ENCODE assay signal across 16 cellular contexts in the genomic region with DNA sequence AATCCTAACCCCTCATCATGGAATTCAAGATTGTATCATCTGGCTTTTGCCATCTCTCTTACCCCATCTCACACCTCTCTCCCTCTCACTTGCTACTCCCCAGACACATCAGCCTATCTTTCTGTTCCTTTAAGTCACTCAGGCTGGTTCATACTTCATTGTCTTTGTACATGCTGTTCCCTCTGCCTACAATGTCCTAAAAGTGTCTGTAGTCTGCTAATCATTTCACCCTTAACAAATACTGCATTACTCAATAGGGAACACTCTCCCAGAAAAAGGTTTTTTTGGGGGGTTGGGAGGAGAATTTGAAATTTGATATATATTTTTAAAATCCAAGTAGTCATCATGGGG.
DNase-seq lines count a peak whose midpoint lies in the region; ATAC-seq and TF ChIP-seq lines count a peak whose summit lies in the region.
"Had no signal": no experiment of that assay in that cellular context is flagged by ENCODE, and none has a peak within 500 bp of the region (broad histone marks: within the 10 kb centered on the region; RNA-seq: fewer than 3 reads in every experiment).

No MANE protein-coding gene starts in this region.

- H3K79me2 ChIP-seq in fibroblast of lung (ENCODE audit: control insufficient read depth, insufficient read depth, low read length) (no peaks in the 10 kb centered on the region), smooth muscle cell (ENCODE audit: low read depth) (no peaks in the 10 kb centered on the region), GM23338 (replicated peaks; ENCODE audit: insufficient read depth) (no peaks in the 10 kb centered on the region)

- H3K9me3 ChIP-seq in fibroblast of lung (ENCODE audit: control insufficient read depth, insufficient read depth, low read depth, low read length): no peaks in the 10 kb centered on the region
- no peaks in the 10 kb centered on the region for H3K9me3 ChIP-seq in smooth muscle cell (replicated peaks; ENCODE audit: low read depth)
- H3K9me3 ChIP-seq: Caco-2 had no signal

- no peak overlapping the region for H3K4me3 Mint-ChIP-seq in activated naive CD4-positive, alpha-beta T cell treated with anti-CD3 and anti-CD28 coated beads, Interleukin-2, amount 50 U/mL, for 24 hours
- no peak overlapping the region for H3K4me3 Mint-ChIP-seq in activated T-helper 1 cell treated with anti-CD3 and anti-CD28 coated beads, Interleukin-12 subunit alpha, Interleukin-12 subunit beta, Interleukin-2, Interleukin-4 antibody, amounts not matched to agents 30 ng/mL and 10 ng/mL and 1 ng/mL, durations not matched to agents 14 hours and 24 hours and 36 hours
- no peak overlapping the region for H3K4me3 Mint-ChIP-seq in GM23338
- H3K4me3 Mint-ChIP-seq: nephron progenitor cell had no signal

- H2AFZ ChIP-seq in fibroblast of lung (ENCODE audit: low read length) (no peak overlapping the region), smooth muscle cell (ENCODE audit: low read depth) (no peak overlapping the region), GM23338 (no peak overlapping the region)

- peaks cover 20% of the 10 kb centered on the region for H3K4me1 Mint-ChIP-seq in activated naive CD4-positive, alpha-beta T cell treated with anti-CD3 and anti-CD28 coated beads, Interleukin-2, amount 50 U/mL, for 24 hours
- H3K4me1 Mint-ChIP-seq in activated T-helper 1 cell treated with anti-CD3 and anti-CD28 coated beads, Interleukin-12 subunit alpha, Interleukin-12 subunit beta, Interleukin-2, Interleukin-4 antibody, amounts not matched to agents 30 ng/mL and 10 ng/mL and 1 ng/mL, durations not matched to agents 14 hours and 24 hours and 36 hours (ENCODE audit: low read depth): peaks cover 50% of the 10 kb centered on the region
- H3K4me1 Mint-ChIP-seq in GM23338: peaks cover 11% of the 10 kb centered on the region

- H3K36me3 ChIP-seq in fibroblast of lung (ENCODE audit: control insufficient read depth, insufficient read depth, low read length) (no peaks in the 10 kb centered on the region), smooth muscle cell (ENCODE audit: low read depth) (no peaks in the 10 kb centered on the region), GM23338 (ENCODE audit: insufficient read depth) (no peaks in the 10 kb centered on the region)

- H3K4me1 ChIP-seq in fibroblast of lung (ENCODE audit: control insufficient read depth, extremely low read depth, insufficient read depth, low read length) (peaks cover 10% of the 10 kb centered on the region), smooth muscle cell (ENCODE audit: low read depth) (no peaks in the 10 kb centered on the region), GM23338 (ENCODE audit: insufficient read depth) (peaks cover 7% of the 10 kb centered on the region; the same call in 1 of the 2 replicates)
- H3K4me1 ChIP-seq: Caco-2 had no signal

- H3K27ac Mint-ChIP-seq in activated naive CD4-positive, alpha-beta T cell treated with anti-CD3 and anti-CD28 coated beads, Interleukin-2, amount 50 U/mL, for 24 hours: peak overlapping the region; percentile 47
- peak overlapping the region; percentile 88 for H3K27ac Mint-ChIP-seq in activated T-helper 1 cell treated with anti-CD3 and anti-CD28 coated beads, Interleukin-12 subunit alpha, Interleukin-12 subunit beta, Interleukin-2, Interleukin-4 antibody, amounts not matched to agents 30 ng/mL and 10 ng/mL and 1 ng/mL, durations not matched to agents 14 hours and 24 hours and 36 hours
- H3K27ac Mint-ChIP-seq in GM23338: no peak overlapping the region
- H3K27ac Mint-ChIP-seq: nephron progenitor cell had no signal

- peaks cover 6% of the 10 kb centered on the region for H3F3A ChIP-seq in smooth muscle cell (ENCODE audit: low read depth)
- no peaks in the 10 kb centered on the region for H3F3A ChIP-seq in GM23338 (replicated peaks; ENCODE audit: low read depth)

- no peaks in the 10 kb centered on the region for H3K27me3 Mint-ChIP-seq in activated naive CD4-positive, alpha-beta T cell treated with anti-CD3 and anti-CD28 coated beads, Interleukin-2, amount 50 U/mL, for 24 hours
- no peaks in the 10 kb centered on the region for H3K27me3 Mint-ChIP-seq in activated T-helper 1 cell treated with anti-CD3 and anti-CD28 coated beads, Interleukin-12 subunit alpha, Interleukin-12 subunit beta, Interleukin-2, Interleukin-4 antibody, amounts not matched to agents 30 ng/mL and 10 ng/mL and 1 ng/mL, durations not matched to agents 14 hours and 24 hours and 36 hours (ENCODE audit: insufficient read depth)
- peaks cover 7% of the 10 kb centered on the region for H3K27me3 Mint-ChIP-seq in GM23338 (ENCODE audit: insufficient read depth, low read depth, poor library complexity)

- H3K27me3 ChIP-seq in fibroblast of lung (ENCODE audit: control insufficient read depth, insufficient read depth, low read length): no peaks in the 10 kb centered on the region
- no peaks in the 10 kb centered on the region for H3K27me3 ChIP-seq in smooth muscle cell (ENCODE audit: low read depth)
- no peaks in the 10 kb centered on the region for H3K27me3 ChIP-seq in GM23338 (ENCODE audit: insufficient read depth)

- no peaks in the 10 kb centered on the region for H3K9me3 Mint-ChIP-seq in activated naive CD4-positive, alpha-beta T cell treated with anti-CD3 and anti-CD28 coated beads, Interleukin-2, amount 50 U/mL, for 24 hours
- peaks cover 4% of the 10 kb centered on the region for H3K9me3 Mint-ChIP-seq in activated T-helper 1 cell treated with anti-CD3 and anti-CD28 coated beads, Interleukin-12 subunit alpha, Interleukin-12 subunit beta, Interleukin-2, Interleukin-4 antibody, amounts not matched to agents 30 ng/mL and 10 ng/mL and 1 ng/mL, durations not matched to agents 14 hours and 24 hours and 36 hours
- no peaks in the 10 kb centered on the region for H3K9me3 Mint-ChIP-seq in GM23338
- H3K9me3 Mint-ChIP-seq: nephron progenitor cell had no signal

- ATAC-seq in HG03469 (IDR thresholded peaks at IDR 0.05; ENCODE audit: unreplicated experiment): no peak
- no peak for ATAC-seq in GM23338

- peaks cover 2% of the 10 kb centered on the region for H3K36me3 Mint-ChIP-seq in activated naive CD4-positive, alpha-beta T cell treated with anti-CD3 and anti-CD28 coated beads, Interleukin-2, amount 50 U/mL, for 24 hours
- peaks cover 11% of the 10 kb centered on the region for H3K36me3 Mint-ChIP-seq in activated T-helper 1 cell treated with anti-CD3 and anti-CD28 coated beads, Interleukin-12 subunit alpha, Interleukin-12 subunit beta, Interleukin-2, Interleukin-4 antibody, amounts not matched to agents 30 ng/mL and 10 ng/mL and 1 ng/mL, durations not matched to agents 14 hours and 24 hours and 36 hours (ENCODE audit: low read depth)
- H3K36me3 Mint-ChIP-seq in GM23338 (ENCODE audit: low read depth): no peaks in the 10 kb centered on the region

- no peak overlapping the region for H3K4me3 ChIP-seq in fibroblast of lung (replicated peaks in 1 of 4; ENCODE audit: control extremely low read depth in 1 of 4, insufficient read depth in 1 of 4, low read depth in 3 of 4, low read length in 4 of 4)
- H3K4me3 ChIP-seq in smooth muscle cell: no peak overlapping the region
- no peak overlapping the region for H3K4me3 ChIP-seq in GM23338

- intact Hi-C loops in activated T-helper 1 cell treated with anti-CD3 and anti-CD28 coated beads, Interleukin-12 subunit alpha, Interleukin-12 subunit beta, Interleukin-2, Interleukin-4 antibody, amounts not matched to agents 30 ng/mL and 10 ng/mL and 1 ng/mL, durations not matched to agents 14 hours and 24 hours and 36 hours (cut with micrococcal nuclease): no loop called here

- DNase-seq in activated naive CD4-positive, alpha-beta T cell treated with Interleukin-2 at 50 U/mL for 16 hours: no peak
- DNase-seq in activated T-helper 1 cell treated with anti-CD3 and anti-CD28 coated beads, Interleukin-12 subunit alpha, Interleukin-12 subunit beta, Interleukin-2, Interleukin-4 antibody, amounts not matched to agents 30 ng/mL and 10 ng/mL and 1 ng/mL, durations not matched to agents 14 hours and 24 hours and 36 hours (ENCODE audit: low spot score): no peak
- DNase-seq in fibroblast of lung (ENCODE audit: low read depth in 2 of 2) (peak in 1 of 2 donors; percentile 39), smooth muscle cell (lab: John Stamatoyannopoulos, UW; ENCODE audit: unreplicated experiment) (no peak), superior temporal gyrus (ENCODE audit: extremely low spot score) (no peak), GM23338 (ENCODE audit: low spot score) (no peak)
- DNase-seq: activated CD4-positive, alpha-beta T cell treated with anti-CD3 and anti-CD28 coated beads, Interleukin-2, amount 50 U/mL, for 4 hours; activated effector memory CD4-positive, alpha-beta T cell treated with Interleukin-2 at 50 U/mL for 16 hours; Kasumi-1; NCI-H2171; NCI-H82; nephron progenitor cell; retina had no signal

- H4K20me1 ChIP-seq in fibroblast of lung (ENCODE audit: control insufficient read depth, extremely low read depth, insufficient read depth, low read length) (no peaks in the 10 kb centered on the region), smooth muscle cell (ENCODE audit: low read depth) (no peaks in the 10 kb centered on the region), GM23338 (replicated peaks; ENCODE audit: insufficient read depth) (no peaks in the 10 kb centered on the region)

- H3K4me2 ChIP-seq in fibroblast of lung (ENCODE audit: extremely low read depth, insufficient read depth, low read length) (no peak overlapping the region), smooth muscle cell (no peak overlapping the region), GM23338 (no peak overlapping the region)

- H3K9ac ChIP-seq in fibroblast of lung (ENCODE audit: insufficient read depth, low read length) (no peak overlapping the region), smooth muscle cell (ENCODE audit: low read depth) (peak overlapping the region; percentile 26)

- H3K27ac ChIP-seq in fibroblast of lung (ENCODE audit: insufficient read depth, low read length): peak overlapping the region; percentile 41
- peak overlapping the region; percentile 73 for H3K27ac ChIP-seq in smooth muscle cell (ENCODE audit: low read depth)
- H3K27ac ChIP-seq in GM23338 (ENCODE audit: low read depth): no peak overlapping the region

- TF ChIP-seq CTCF in fibroblast of lung (conservative IDR thresholded peaks at IDR 0.05 in 1 of 2, IDR thresholded peaks at IDR 0.05 in 1 of 2; ENCODE audit: low read depth in 1 of 2, low read length in 2 of 2) (peak in 1 of 2 donors; percentile 1), smooth muscle cell (IDR thresholded peaks at IDR 0.05; ENCODE audit: borderline replicate concordance, insufficient read depth, poor library complexity, severe bottlenecking) (no peak), GM23338 (conservative IDR thresholded peaks at IDR 0.05; ENCODE audit: low read depth in 2 of 2) (no peak)

- peaks cover 17% of the 10 kb centered on the region for H3K9me2 ChIP-seq in GM23338 (ENCODE audit: insufficient read depth)

TF ChIP-seq in GM23338, 12 proteins besides CTCF, POLR2A, EP300 and RAD21 (continues in another document):
- no peak for TF ChIP-seq ZNF331 (CRISPR knock-in tag; IDR thresholded peaks at IDR 0.05; ENCODE audit: low read depth)
- no peak for TF ChIP-seq NANOG (IDR thresholded peaks at IDR 0.05; ENCODE audit: borderline replicate concordance)
